15 cellular contexts compared by ENCODE assay signal in the genomic region with DNA sequence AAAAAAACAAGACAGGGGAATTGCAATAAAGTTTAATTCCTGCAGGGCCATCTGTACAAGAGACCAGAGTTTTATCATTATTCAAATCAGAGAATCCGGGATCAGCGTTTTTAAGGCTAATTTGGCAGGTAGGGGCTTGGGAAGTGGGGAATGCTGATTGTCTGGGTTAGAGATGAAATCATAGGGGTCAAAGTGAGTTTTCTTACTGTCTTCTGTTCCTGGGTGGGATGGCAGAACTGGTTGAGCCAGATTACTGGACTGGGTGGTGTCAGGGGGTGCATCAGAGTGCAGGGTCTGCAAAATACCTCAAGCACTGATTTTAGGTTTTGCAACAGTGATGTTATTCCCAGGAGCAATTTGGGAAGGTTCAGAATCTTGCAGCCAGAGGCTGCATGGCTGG. TPM values are rescaled to one million over a fixed set of nuclear protein-coding genes. Genes with fewer than 3 reads are reported as not detected.
A peak's percentile ranks its signal among the peaks of the same experiment; 100 is the strongest.
DNase-seq lines count a peak whose midpoint lies in the region; ATAC-seq and TF ChIP-seq lines count a peak whose summit lies in the region.
"Not testable (repeated sequence)": the region's sequence is repeated elsewhere in the genome, so short reads cannot be mapped to it uniquely, and the experiment has no call there.
"Had no signal": no experiment of that assay in that cellular context is flagged by ENCODE, and none has a peak within 500 bp of the region (broad histone marks: within the 10 kb centered on the region; RNA-seq: fewer than 3 reads in every experiment).

No MANE protein-coding gene starts in this region.

- POLR2A ChIA-PET in Caco-2 (lab: Charles Lee): not testable (repeated sequence)

- peak; percentile 20 to 67 for DNase-seq in Caco-2
- peak; percentile 41 for DNase-seq in HT-29 (ENCODE audit: low spot score)
- DNase-seq in RWPE2 (ENCODE audit: low spot score); stimulated activated effector memory CD8-positive, alpha-beta T cell treated with anti-CD3 and anti-CD28 coated beads, Interleukin-12 subunit alpha, Interleukin-12 subunit beta, amount 100 ng/mL, for 72 hours (ENCODE audit: low spot score in 2 of 2): not testable (repeated sequence)
- peak; percentile 49 for DNase-seq in epithelial cell of esophagus (ENCODE audit: low read depth)
- peak; percentile 92 for DNase-seq in islet precursor cell

- H3K36me3 ChIP-seq in Caco-2 (ENCODE audit: control insufficient read depth, insufficient read depth, low read length); RWPE2 (ENCODE audit: low read depth); parathyroid adenoma (ENCODE audit: control insufficient read depth, insufficient read depth, low read length): not testable (repeated sequence)

- H3K4me2 ChIP-seq in parathyroid adenoma (ENCODE audit: low read length): peak overlapping the region; percentile 14

- H3K27ac ChIP-seq in RWPE2 (ENCODE audit: poor library complexity, severe bottlenecking): peak overlapping the region; percentile 52
- peak overlapping the region; percentile 65 for H3K27ac ChIP-seq in parathyroid adenoma

- not testable (repeated sequence) for H3K9ac ChIP-seq in parathyroid adenoma

- H2AFZ ChIP-seq in parathyroid adenoma: not testable (repeated sequence)

- not testable (repeated sequence) for BruUV-seq in Caco-2 (replicated peaks; lab: Mats Ljungman, UMichigan)

- H3K4me3 ChIP-seq in Caco-2 (ENCODE audit: low read depth, low read length); RWPE2 (ENCODE audit: severe bottlenecking); epithelial cell of esophagus (ENCODE audit: low read length); parathyroid adenoma (ENCODE audit: low read depth, low read length): not testable (repeated sequence)

- intact Hi-C loops in Caco-2 (cut with micrococcal nuclease; ENCODE audit: unreplicated experiment): not testable (repeated sequence)

- H3K9me3 Mint-ChIP-seq in Caco-2 (ENCODE audit: unreplicated experiment); stimulated activated effector memory CD8-positive, alpha-beta T cell treated with anti-CD3 and anti-CD28 coated beads, Interleukin-12 subunit alpha, Interleukin-12 subunit beta, amount 100 ng/mL, for 72 hours: not testable (repeated sequence)

- TF ChIP-seq CTCF in Caco-2 (IDR thresholded peaks at IDR 0.05; ENCODE audit: insufficient read depth in 1 of 2, low read depth in 1 of 2, low read length in 1 of 2, severe bottlenecking in 1 of 2, unreplicated experiment in 1 of 2); RWPE2 (IDR thresholded peaks at IDR 0.05; ENCODE audit: poor library complexity, severe bottlenecking); epithelial cell of esophagus (IDR thresholded peaks at IDR 0.05; ENCODE audit: insufficient read depth, low read depth, low read length, missing control alignments): not testable (repeated sequence)
- TF ChIP-seq CTCF in parathyroid adenoma (IDR thresholded peaks at IDR 0.05): peak; percentile 10

- not testable (repeated sequence) for H3K9me3 ChIP-seq in Caco-2; RWPE2 (ENCODE audit: severe bottlenecking); parathyroid adenoma (ENCODE audit: control insufficient read depth, low read length)

- H3K27me3 ChIP-seq in Caco-2 (replicated peaks; ENCODE audit: control insufficient read depth, insufficient read depth, low read length); RWPE2 (ENCODE audit: insufficient read depth, poor library complexity, severe bottlenecking); parathyroid adenoma (ENCODE audit: control insufficient read depth, insufficient read depth, low read length): not testable (repeated sequence)

- CTCF ChIA-PET in Caco-2 (lab: Charles Lee): not testable (repeated sequence)

- ATAC-seq in RWPE2 (ENCODE audit: low read depth): peak; percentile 22; the same call in 1 of the 3 replicates
- not testable (repeated sequence) for ATAC-seq in stimulated activated effector memory CD8-positive, alpha-beta T cell treated with anti-CD3 and anti-CD28 coated beads, Interleukin-12 subunit alpha, Interleukin-12 subunit beta, amount 100 ng/mL, for 72 hours

- H3K4me3 Mint-ChIP-seq in Caco-2 (ENCODE audit: unreplicated experiment): peak overlapping the region; percentile 51
- H3K4me3 Mint-ChIP-seq in stimulated activated effector memory CD8-positive, alpha-beta T cell treated with anti-CD3 and anti-CD28 coated beads, Interleukin-12 subunit alpha, Interleukin-12 subunit beta, amount 100 ng/mL, for 72 hours: not testable (repeated sequence)

- H3K27me3 Mint-ChIP-seq in Caco-2 (ENCODE audit: insufficient read depth, unreplicated experiment): not testable (repeated sequence)

- H3K4me1 ChIP-seq in Caco-2 (peaks cover 15% of the 10 kb centered on the region; the same call in 1 of the 2 replicates), RWPE2 (ENCODE audit: insufficient read depth, poor library complexity, severe bottlenecking) (peaks cover 14% of the 10 kb centered on the region), parathyroid adenoma (peaks cover 19% of the 10 kb centered on the region)

- not testable (repeated sequence) for H3K36me3 Mint-ChIP-seq in Caco-2 (ENCODE audit: insufficient read depth, unreplicated experiment); stimulated activated effector memory CD8-positive, alpha-beta T cell treated with anti-CD3 and anti-CD28 coated beads, Interleukin-12 subunit alpha, Interleukin-12 subunit beta, amount 100 ng/mL, for 72 hours

- peaks cover 18% of the 10 kb centered on the region for H3K4me1 Mint-ChIP-seq in Caco-2 (ENCODE audit: low read depth, unreplicated experiment)
- not testable (repeated sequence) for H3K4me1 Mint-ChIP-seq in stimulated activated effector memory CD8-positive, alpha-beta T cell treated with anti-CD3 and anti-CD28 coated beads, Interleukin-12 subunit alpha, Interleukin-12 subunit beta, amount 100 ng/mL, for 72 hours

- H3K79me2 ChIP-seq in parathyroid adenoma: not testable (repeated sequence)

- peak overlapping the region; percentile 82 for H3K27ac Mint-ChIP-seq in Caco-2 (ENCODE audit: unreplicated experiment)
- peak overlapping the region; percentile 41 for H3K27ac Mint-ChIP-seq in stimulated activated effector memory CD8-positive, alpha-beta T cell treated with anti-CD3 and anti-CD28 coated beads, Interleukin-12 subunit alpha, Interleukin-12 subunit beta, amount 100 ng/mL, for 72 hours

RNA-seq across cellular contexts. Expression of a gene that starts 6.3 kb away (rescaled TPM):
- total RNA-seq in Caco-2 (2022): 0.28 and 0.32 TPM in 2 replicates
- 0.73 and 1.3 TPM in 2 replicates for total RNA-seq in HT-29 (2014; rRNA removed; shearing (Covaris generic))
- total RNA-seq: CD4-positive, CD25-positive, alpha-beta regulatory T cell; CD8-positive, alpha-beta T cell; G401; GM23338; H4; H9; HFFc6 had no signal

RNA-seq across cellular contexts. Expression of a gene that starts 7.2 kb away (rescaled TPM):
- 0.16 and 0.18 TPM in 2 replicates for total RNA-seq in Caco-2 (2022)
- 0.56 and 1.1 TPM in 2 replicates for total RNA-seq in HT-29 (2014; rRNA removed; shearing (Covaris generic))
- total RNA-seq: B cell; CD4-positive, CD25-positive, alpha-beta regulatory T cell; CD8-positive, alpha-beta T cell; G401; GM23338; H9; HFFc6 had no signal

RNA-seq across cellular contexts. Expression of a gene that starts 20.3 kb away (rescaled TPM):
- 3.7 and 5.2 TPM in 2 replicates for total RNA-seq in Caco-2 (2022)
- total RNA-seq in HT-29 (2014; rRNA removed; shearing (Covaris generic)): 31.8 and 38.4 TPM in 2 replicates
- total RNA-seq: B cell; CD4-positive, CD25-positive, alpha-beta regulatory T cell; CD8-positive, alpha-beta T cell; G401; H4; HFFc6 had no signal

RNA-seq across cellular contexts. Expression of a gene that starts 42.3 kb away (rescaled TPM):
- total RNA-seq in Caco-2 (2022): 83.2 and 83.8 TPM in 2 replicates
- 30.8 and 31.4 TPM in 2 replicates for total RNA-seq in HT-29 (2014; rRNA removed; shearing (Covaris generic))
